ENCODE assay signal across 22 cellular contexts in genomic region chr3:124952456-124952855, GRCh38. TPM values are rescaled to one million over a fixed set of nuclear protein-coding genes. Genes with fewer than 3 reads are reported as not detected.
"Had no signal": no experiment of that assay in that cellular context is flagged by ENCODE, and none has a peak within 500 bp of the region (broad histone marks: within the 10 kb centered on the region; RNA-seq: fewer than 3 reads in every experiment).

No MANE protein-coding gene starts in this region.

- H3K36me3 Mint-ChIP-seq: activated CD8-positive, alpha-beta memory T cell treated with anti-CD3 and anti-CD28 coated beads, Interleukin-2, amount 10 ng/mL, durations not matched to agents 7 days and 5 days; activated naive CD4-positive, alpha-beta T cell treated with anti-CD3 and anti-CD28 coated beads, Interleukin-2, amount 10 ng/mL, durations not matched to agents 7 days and 5 days; naive B cell; neural progenitor cell had no signal

- DNase-seq: activated CD4-positive, alpha-beta T cell treated with anti-CD3 and anti-CD28 coated beads, Interleukin-2, amount 50 U/mL, for 48 hours; activated CD8-positive, alpha-beta memory T cell treated with anti-CD3 and anti-CD28 coated beads, Interleukin-2, amount 10 ng/mL, durations not matched to agents 7 days and 5 days; activated naive CD4-positive, alpha-beta T cell treated with anti-CD3 and anti-CD28 coated beads, Interleukin-2, amount 10 ng/mL, durations not matched to agents 7 days and 5 days; activated T-cell treated with anti-CD3 and anti-CD28 coated beads, Interleukin-2, amount 50 U/mL, for 1 hour; hippocampal formation; midbrain; naive B cell; retina; stimulated activated CD4-positive, alpha-beta T cell treated with anti-CD3 and anti-CD28 coated beads, Interleukin-4, amount 100 ng/mL, for 24 hours; stimulated activated naive CD4-positive, alpha-beta T cell; T-helper 1 cell; trophoblast cell had no signal

- H3K27ac ChIP-seq: ascending aorta, esophagus muscularis mucosa, neural progenitor cell, parathyroid adenoma had no signal

- H3K4me1 ChIP-seq: ascending aorta, esophagus muscularis mucosa, neural progenitor cell, parathyroid adenoma had no signal

- H3K4me3 Mint-ChIP-seq: activated CD8-positive, alpha-beta memory T cell treated with anti-CD3 and anti-CD28 coated beads, Interleukin-2, amount 10 ng/mL, durations not matched to agents 7 days and 5 days; activated naive CD4-positive, alpha-beta T cell treated with anti-CD3 and anti-CD28 coated beads, Interleukin-2, amount 10 ng/mL, durations not matched to agents 7 days and 5 days; naive B cell; neural progenitor cell had no signal

- H3K4me3 ChIP-seq: ascending aorta, esophagus muscularis mucosa, neural progenitor cell had no signal

- H3K9me3 ChIP-seq: ascending aorta, esophagus muscularis mucosa had no signal

- H3K36me3 ChIP-seq: ascending aorta, esophagus muscularis mucosa, neural progenitor cell had no signal

- H3K27ac Mint-ChIP-seq: activated CD8-positive, alpha-beta memory T cell treated with anti-CD3 and anti-CD28 coated beads, Interleukin-2, amount 10 ng/mL, durations not matched to agents 7 days and 5 days; activated naive CD4-positive, alpha-beta T cell treated with anti-CD3 and anti-CD28 coated beads, Interleukin-2, amount 10 ng/mL, durations not matched to agents 7 days and 5 days; naive B cell; neural progenitor cell had no signal

- H3K4me1 Mint-ChIP-seq: activated CD8-positive, alpha-beta memory T cell treated with anti-CD3 and anti-CD28 coated beads, Interleukin-2, amount 10 ng/mL, durations not matched to agents 7 days and 5 days; activated naive CD4-positive, alpha-beta T cell treated with anti-CD3 and anti-CD28 coated beads, Interleukin-2, amount 10 ng/mL, durations not matched to agents 7 days and 5 days; naive B cell had no signal

- H3K27me3 ChIP-seq: ascending aorta, esophagus muscularis mucosa, neural progenitor cell had no signal

- H3K9me3 Mint-ChIP-seq: activated naive CD4-positive, alpha-beta T cell treated with anti-CD3 and anti-CD28 coated beads, Interleukin-2, amount 10 ng/mL, durations not matched to agents 7 days and 5 days had no signal

RNA-seq across cellular contexts. Expression of gene MUC13, which starts 17.9 kb away (rescaled TPM):
- total RNA-seq: activated CD8-positive, alpha-beta memory T cell treated with anti-CD3 and anti-CD28 coated beads, Interleukin-2, amount 10 ng/mL, durations not matched to agents 7 days and 5 days; ascending aorta; bronchial epithelial cell; chondrocyte; dermis microvascular lymphatic vessel endothelial cell; glomerular endothelial cell; lung microvascular endothelial cell; skeletal muscle tissue had no signal
